8 cellular contexts compared by ENCODE assay signal in the genomic region with DNA sequence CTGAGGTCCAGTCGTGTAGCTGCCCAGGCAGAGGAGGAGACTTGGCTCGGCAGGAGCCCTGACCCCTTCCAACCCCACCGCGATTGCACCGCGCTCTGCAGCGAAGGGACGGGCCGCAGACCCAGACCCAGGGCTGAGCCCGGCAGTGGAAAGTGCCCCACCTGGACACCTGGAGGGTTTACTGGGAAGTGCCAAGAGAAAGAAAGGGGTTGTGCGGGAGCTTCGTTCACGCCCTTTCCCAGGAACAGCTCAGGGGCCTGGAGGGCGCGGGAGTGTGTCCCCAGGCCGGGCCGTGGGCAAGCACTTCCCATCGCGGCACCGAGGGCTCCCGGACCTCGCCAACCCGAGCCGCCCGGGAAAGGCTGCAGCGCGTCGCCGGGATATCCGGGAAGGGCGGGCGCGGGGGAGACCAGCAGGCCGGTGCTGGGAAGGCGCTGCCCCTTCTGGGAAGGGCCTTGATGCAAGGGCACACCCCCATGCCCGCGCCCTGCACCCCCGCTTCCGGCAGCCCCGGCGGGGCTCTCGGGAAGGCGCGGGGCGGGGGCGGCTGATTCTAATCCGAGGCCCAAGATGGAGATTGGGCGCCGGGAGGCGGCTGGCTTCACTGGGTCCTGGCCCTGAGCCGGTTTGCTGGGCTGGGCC. TPM values are rescaled to one million over a fixed set of nuclear protein-coding genes. Genes with fewer than 3 reads are reported as not detected.
DNase-seq lines count a peak whose midpoint lies in the region; ATAC-seq and TF ChIP-seq lines count a peak whose summit lies in the region.

No MANE protein-coding gene starts in this region.

- CTCF ChIA-PET in RWPE1 (lab: Yijun Ruan, JAX): interaction anchor here (0.8 kb wide), 1 partner anchor 147 kb away, joined by 3 read pairs; no protein-coding TSS in a partner anchor

- no peak for ATAC-seq in GM21381 (IDR thresholded peaks at IDR 0.05; ENCODE audit: unreplicated experiment)

- DNase-seq in AG09319 (ENCODE audit: extremely low read depth, low read depth) (peak; percentile 55), RWPE1 (ENCODE audit: low spot score) (peak; percentile 63), adrenal gland (peak; percentile 79 to 94 (median 87)), cardiac septum (ENCODE audit: low spot score) (peak; percentile 92), ovary (peak; percentile 71 to 87 (median 80)), SW 1271 (lab: John Stamatoyannopoulos, UW) (no peak)

- POLR2A ChIA-PET in RWPE1 (lab: Yijun Ruan, JAX; ENCODE audit: low non-redundant PET): no interaction called here

- H3K27ac ChIP-seq in RWPE1 (peak overlapping the region; percentile 72), adrenal gland (peak overlapping the region; percentile 58 to 95 (median 86)), ovary (peak overlapping the region; percentile 25 to 50), thymus (ENCODE audit: low read depth) (peak overlapping the region; percentile 71)

- WGBS in adrenal gland, 4 donors: 2 to 17% (median 6%) methylated on average over 18 to 51 of the region's 51 CpGs
- 2 to 3% (median 2%) methylated on average over 38 to 51 of the region's 51 CpGs for whole genome bisulfite sequencing in ovary, 3 donors
- 9% methylated on average over 51 of the region's 51 CpGs for WGBS in thymus

- TF ChIP-seq POLR2A in adrenal gland (IDR thresholded peaks at IDR 0.05) (peak; percentile 63 to 69), ovary (IDR thresholded peaks at IDR 0.05) (peak; percentile 42)

- H3K9me3 ChIP-seq in adrenal gland (replicated peaks in 1 of 3) (no peaks in the 10 kb centered on the region), ovary (no peaks in the 10 kb centered on the region), thymus (ENCODE audit: control insufficient read depth) (no peaks in the 10 kb centered on the region)

- H3K27me3 ChIP-seq in adrenal gland (no peaks in the 10 kb centered on the region), ovary (no peaks in the 10 kb centered on the region), thymus (ENCODE audit: control insufficient read depth, insufficient read depth) (no peaks in the 10 kb centered on the region)

- TF ChIP-seq EP300 in ovary (IDR thresholded peaks at IDR 0.05): peak; percentile 98

- TF ChIP-seq CTCF in AG09319 (IDR thresholded peaks at IDR 0.05; ENCODE audit: low read depth, low read length) (no peak), RWPE1 (conservative IDR thresholded peaks at IDR 0.05; ENCODE audit: low read depth) (no peak), adrenal gland (IDR thresholded peaks at IDR 0.05) (peak in 2 of 6 experiments; percentile 5 to 7), ovary (IDR thresholded peaks at IDR 0.05) (no peak)

- intact Hi-C loops in adrenal gland (cut with DNase I): no loop called here
- intact Hi-C loops in cardiac septum (cut with DNase I): loop anchor here (5.0 kb wide), 2 partner anchors 42 to 657 kb away; a partner anchor contains a TSS
- intact Hi-C loops in ovary (cut with DNase I): no loop called here

- peak overlapping the region in 2 of 4 donors; percentile 41 to 42 for H3K4me3 ChIP-seq in adrenal gland
- H3K4me3 ChIP-seq in ovary: peak overlapping the region; percentile 46
- peak overlapping the region; percentile 47 for H3K4me3 ChIP-seq in thymus (ENCODE audit: low read length)

- H3K36me3 ChIP-seq in adrenal gland (replicated peaks in 1 of 2) (no peaks in the 10 kb centered on the region), ovary (no peaks in the 10 kb centered on the region), thymus (ENCODE audit: control insufficient read depth, insufficient read depth) (no peaks in the 10 kb centered on the region)

- peaks cover 24 to 46% of the 10 kb centered on the region in 2 donors for H3K4me1 ChIP-seq in adrenal gland (replicated peaks in 1 of 2)
- H3K4me1 ChIP-seq in ovary (ENCODE audit: insufficient read depth): peaks cover 4% of the 10 kb centered on the region
- H3K4me1 ChIP-seq in thymus (ENCODE audit: control insufficient read depth, insufficient read depth, low read length): peaks cover 3% of the 10 kb centered on the region

RNA-seq across cellular contexts. Expression of a gene that starts 36.1 kb away (rescaled TPM):
- total RNA-seq in adrenal gland (1,000 to 10,000 TPM in 1 of 8 donors, 100 to 1,000 TPM in 7; 211 to 1,020 (median 554) TPM), cardiac septum (258 TPM), ovary (100 to 1,000 TPM in 2 of 7 donors, 10 to 100 TPM in 5; 50.5 to 185 (median 62.4) TPM)
- polyA plus RNA-seq in adrenal gland (100 to 1,000 TPM; 253 to 508 (median 491) TPM), ovary (100 to 1,000 TPM; 141 to 246 TPM), thymus (147 TPM)

Comparison
In these comparisons a context has a peak if more than half of its experiments do, and no peak if none do; other contexts are left out.
1. DNase-seq: peak in AG09319 (single experiment), RWPE1 (single experiment), adrenal gland (7 of 7), cardiac septum (single experiment) and ovary (5 of 5); none in SW 1271 (0 of 2).
2. Peak in every context shown above with its lines, with median percentiles within 50 percentile points of each other: H3K27ac ChIP-seq.